19 cellular contexts compared by ENCODE assay signal in genomic region chr9:130110596-130111021, GRCh38. TPM values are rescaled to one million over a fixed set of nuclear protein-coding genes. Genes with fewer than 3 reads are reported as not detected.
A peak's percentile ranks its signal among the peaks of the same experiment; 100 is the strongest.
DNase-seq lines count a peak whose midpoint lies in the region; FAIRE-seq and TF ChIP-seq lines count a peak whose summit lies in the region.
"Had no signal": no experiment of that assay in that cellular context is flagged by ENCODE, and none has a peak within 500 bp of the region (broad histone marks: within the 10 kb centered on the region; RNA-seq: fewer than 3 reads in every experiment).

No MANE protein-coding gene starts in this region.

- H3K27me3 Mint-ChIP-seq in activated T-cell treated with anti-CD3 and anti-CD28 coated beads, Interleukin-2, amount 50 U/mL, for 24 hours = no peaks in the 10 kb centered on the region
- H3K27me3 Mint-ChIP-seq in astrocyte (ENCODE audit: low read depth, unreplicated experiment) = no peaks in the 10 kb centered on the region
- H3K27me3 Mint-ChIP-seq: naive B cell had no signal

- peak overlapping the region; percentile 29 for H3K9ac ChIP-seq in astrocyte (ENCODE audit: low read length)

- 87 to 91% methylated on average over 4 to 6 of the region's 7 CpGs for WGBS in thyroid gland, 2 donors

- H3K79me2 ChIP-seq in astrocyte (ENCODE audit: insufficient read depth, low read length) = no peaks in the 10 kb centered on the region

- H3K4me1 Mint-ChIP-seq in activated T-cell treated with anti-CD3 and anti-CD28 coated beads, Interleukin-2, amount 50 U/mL, for 24 hours (ENCODE audit: low read depth) = peaks cover 51% of the 10 kb centered on the region
- H3K4me1 Mint-ChIP-seq in astrocyte (ENCODE audit: low read depth, unreplicated experiment) = peaks cover 39% of the 10 kb centered on the region

- peaks cover 68% of the 10 kb centered on the region for H3K36me3 Mint-ChIP-seq in activated T-cell treated with anti-CD3 and anti-CD28 coated beads, Interleukin-2, amount 50 U/mL, for 24 hours (ENCODE audit: low read depth)
- peaks cover 8% of the 10 kb centered on the region for H3K36me3 Mint-ChIP-seq in astrocyte (ENCODE audit: low read depth, unreplicated experiment)

- H3K36me3 ChIP-seq in astrocyte (ENCODE audit: insufficient read depth, low read length) (peaks cover 10% of the 10 kb centered on the region), thyroid gland (peaks cover 5 to 9% of the 10 kb centered on the region in 2 donors)

- H3K4me1 ChIP-seq in astrocyte (ENCODE audit: insufficient read depth, low read length) (peaks cover 25% of the 10 kb centered on the region), thyroid gland (peaks cover 27 to 39% of the 10 kb centered on the region in 2 donors)
- H3K4me1 ChIP-seq: right atrium auricular region had no signal

- H3K9me3 ChIP-seq in astrocyte (ENCODE audit: insufficient read depth, low read depth, low read length) (no peaks in the 10 kb centered on the region), thyroid gland (no peaks in the 10 kb centered on the region)
- H3K9me3 ChIP-seq: right atrium auricular region had no signal

- H3K9me3 Mint-ChIP-seq in activated T-cell treated with anti-CD3 and anti-CD28 coated beads, Interleukin-2, amount 50 U/mL, for 24 hours = no peaks in the 10 kb centered on the region
- H3K9me3 Mint-ChIP-seq in astrocyte (ENCODE audit: unreplicated experiment) = no peaks in the 10 kb centered on the region
- H3K9me3 Mint-ChIP-seq: naive B cell had no signal

- TF ChIP-seq POLR2A in thyroid gland (IDR thresholded peaks at IDR 0.05) = no peak

- H3K27me3 ChIP-seq in astrocyte (ENCODE audit: insufficient read depth, low read length) (no peaks in the 10 kb centered on the region), thyroid gland (no peaks in the 10 kb centered on the region)
- H3K27me3 ChIP-seq: right atrium auricular region had no signal

- no peak for DNase-seq in activated T-cell treated with anti-CD3 and anti-CD28 coated beads, Interleukin-2, amount 50 U/mL, for 24 hours
- DNase-seq in activated T-cell treated with anti-CD3 and anti-CD28 coated beads for 4 hours (no peak), astrocyte (ENCODE audit: low read depth) (peak; percentile 56), lung microvascular endothelial cell (ENCODE audit: low read depth in 2 of 2) (peak; percentile 48 to 56), thyroid gland (peak in 1 of 2 donors; percentile 45), GM19238 (ENCODE audit: insufficient read length, low spot score) (no peak), activated gamma-delta T cell treated with Interleukin-2 at 50 U/mL for 16 hours (no peak), T1000 (lab: John Stamatoyannopoulos, UW) (no peak)
- DNase-seq: activated naive CD4-positive, alpha-beta T cell treated with Interleukin-2 at 50 U/mL for 16 hours; COR-L47; Kasumi-1; kidney glomerular epithelial cell; naive B cell; NCI-H187 treated with DMSO at 0.1 percent for 48 hours had no signal

- peak overlapping the region; percentile 57 for H3K27ac Mint-ChIP-seq in activated T-cell treated with anti-CD3 and anti-CD28 coated beads, Interleukin-2, amount 50 U/mL, for 24 hours
- H3K27ac Mint-ChIP-seq in astrocyte (ENCODE audit: unreplicated experiment) = peak overlapping the region; percentile 72
- H3K27ac Mint-ChIP-seq: activated CD8-positive, alpha-beta T cell treated with anti-CD3 and anti-CD28 coated beads, Interleukin-2, amount 10 ng/mL, durations not matched to agents 7 days and 5 days had no signal

- no peak overlapping the region for H3K4me3 Mint-ChIP-seq in activated T-cell treated with anti-CD3 and anti-CD28 coated beads, Interleukin-2, amount 50 U/mL, for 24 hours
- no peak overlapping the region for H3K4me3 Mint-ChIP-seq in astrocyte (ENCODE audit: unreplicated experiment)
- H3K4me3 Mint-ChIP-seq: activated CD8-positive, alpha-beta T cell treated with anti-CD3 and anti-CD28 coated beads, Interleukin-2, amount 10 ng/mL, durations not matched to agents 7 days and 5 days; naive B cell had no signal

- H3K4me2 ChIP-seq in astrocyte (ENCODE audit: low read length) = peak overlapping the region; percentile 14

- no peak for FAIRE-seq in astrocyte (lab: Jason Lieb, UNC)
- FAIRE-seq: A204.1, endometrium had no signal

- H4K20me1 ChIP-seq in astrocyte (ENCODE audit: insufficient read depth, low read length) = peaks cover 11% of the 10 kb centered on the region

- H2AFZ ChIP-seq in astrocyte (ENCODE audit: low read depth, low read length) = no peak overlapping the region

- peak overlapping the region; percentile 7 for H3K27ac ChIP-seq in astrocyte (ENCODE audit: low read depth, low read length)
- H3K27ac ChIP-seq in thyroid gland = peak overlapping the region; percentile 85 to 89 (median 86)
- H3K27ac ChIP-seq: HL-60, right atrium auricular region had no signal

- intact Hi-C loops in thyroid gland (cut with DNase I) = no loop called here

- H3K4me3 ChIP-seq in astrocyte (ENCODE audit: insufficient read depth, low read depth, low read length) (no peak overlapping the region), thyroid gland (replicated peaks in 1 of 3) (no peak overlapping the region)
- H3K4me3 ChIP-seq: right atrium auricular region had no signal

- TF ChIP-seq CTCF in astrocyte (IDR thresholded peaks at IDR 0.05; ENCODE audit: insufficient read depth, low read depth, low read length) (no peak), thyroid gland (IDR thresholded peaks at IDR 0.05) (no peak)

RNA-seq across cellular contexts. Expression of gene GPR107, which starts 56.9 kb away (rescaled TPM):
- 58.7 and 62.3 TPM in 2 replicates for total RNA-seq in astrocyte
- total RNA-seq in lung microvascular endothelial cell = 19.2 and 20.4 TPM in 2 replicates
- total RNA-seq in thyroid gland = 10 to 100 TPM; 43.5 to 65.6 (median 58.7) TPM

Comparison
In these comparisons a context has a peak if more than half of its experiments do, and no peak if none do; other contexts are left out.
1. DNase-seq: peak in astrocyte (single experiment) and lung microvascular endothelial cell (2 of 2); none in activated T-cell treated with anti-CD3 and anti-CD28 coated beads, Interleukin-2, amount 50 U/mL, for 24 hours (single experiment), activated T-cell treated with anti-CD3 and anti-CD28 coated beads for 4 hours (single experiment), GM19238 (single experiment), activated gamma-delta T cell treated with Interleukin-2 at 50 U/mL for 16 hours (single experiment) and T1000 (single experiment).